6 cellular contexts compared by ENCODE assay signal in genomic region chr15:47624503-47624902, GRCh38.
"Had no signal": no experiment of that assay in that cellular context is flagged by ENCODE, and none has a peak within 500 bp of the region (broad histone marks: within the 10 kb centered on the region; RNA-seq: fewer than 3 reads in every experiment).

No MANE protein-coding gene starts in this region.

- H2AFZ ChIP-seq: GM23338 had no signal

- H3K27ac ChIP-seq: HL-60 had no signal

- H3K4me3 ChIP-seq: GM23338 had no signal

- DNase-seq: H9, HCEC 1CT, KBM-7 had no signal

- ATAC-seq: GM23338, HepG2 had no signal

- H3K4me2 ChIP-seq: GM23338 had no signal
